Comparison of ENCODE assay signal across 12 cellular contexts in the genomic region with DNA sequence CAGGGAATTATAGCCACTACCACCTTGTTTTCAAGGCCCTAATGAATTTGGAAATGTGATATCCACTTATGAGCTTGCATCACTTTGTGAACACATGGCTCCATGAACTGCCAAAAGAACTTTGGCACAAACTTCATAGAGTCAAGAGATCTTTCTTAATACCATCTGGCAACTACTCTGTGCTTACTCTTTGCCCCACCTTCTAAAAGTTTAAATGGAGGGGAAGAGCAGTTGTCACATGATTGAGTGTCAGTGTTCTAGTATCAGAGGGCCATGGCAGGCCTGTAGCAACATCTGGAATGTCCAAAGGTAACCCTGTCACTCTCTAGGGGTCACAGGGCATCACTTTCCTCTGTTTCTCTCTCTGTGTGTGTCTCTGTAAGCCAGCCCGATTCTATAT. TPM values are rescaled to one million over a fixed set of nuclear protein-coding genes. Genes with fewer than 3 reads are reported as not detected.
DNase-seq lines count a peak whose midpoint lies in the region; ATAC-seq and TF ChIP-seq lines count a peak whose summit lies in the region.
"Had no signal": no experiment of that assay in that cellular context is flagged by ENCODE, and none has a peak within 500 bp of the region (broad histone marks: within the 10 kb centered on the region; RNA-seq: fewer than 3 reads in every experiment).

No MANE protein-coding gene starts in this region.

- peaks cover 10% of the 10 kb centered on the region for H3K4me1 Mint-ChIP-seq in neural progenitor cell
- no peaks in the 10 kb centered on the region for H3K4me1 Mint-ChIP-seq in activated T-cell treated with anti-CD3 and anti-CD28 coated beads, Interleukin-2, amount 50 U/mL, for 72 hours (ENCODE audit: low read depth)
- H3K4me1 Mint-ChIP-seq: activated B cell treated with CpG ODN at 0.5 μM for 24 hours had no signal

- H3K36me3 Mint-ChIP-seq in neural progenitor cell: no peaks in the 10 kb centered on the region
- no peaks in the 10 kb centered on the region for H3K36me3 Mint-ChIP-seq in activated T-cell treated with anti-CD3 and anti-CD28 coated beads, Interleukin-2, amount 50 U/mL, for 72 hours (ENCODE audit: insufficient read depth in 2 of 2)

- peaks cover 6% of the 10 kb centered on the region for H3F3A ChIP-seq in neural progenitor cell (ENCODE audit: low read depth)

- H3K27ac ChIP-seq in muscle layer of colon (ENCODE audit: low read depth, low read length): peak overlapping the region; percentile 63
- H3K27ac ChIP-seq in tibial artery: peak overlapping the region; percentile 78 to 79
- no peak overlapping the region for H3K27ac ChIP-seq in neural progenitor cell

- intact Hi-C loops in tibial artery (cut with DNase I; ENCODE audit: low total_unique reads): loop anchor here (10.0 kb wide), 1 partner anchor 61 kb away; no protein-coding TSS in a partner anchor

- H3K9me3 ChIP-seq in muscle layer of colon (ENCODE audit: low read length): no peaks in the 10 kb centered on the region
- H3K9me3 ChIP-seq in tibial artery: peaks cover 0 to 11% (median 0%) of the 10 kb centered on the region in 3 donors
- no peaks in the 10 kb centered on the region for H3K9me3 ChIP-seq in neural progenitor cell (ENCODE audit: low read depth)

- H3K27ac Mint-ChIP-seq in neural progenitor cell: no peak overlapping the region
- H3K27ac Mint-ChIP-seq in activated T-cell treated with anti-CD3 and anti-CD28 coated beads, Interleukin-2, amount 50 U/mL, for 72 hours: no peak overlapping the region
- H3K27ac Mint-ChIP-seq: activated B cell treated with CpG ODN at 0.5 μM for 24 hours; CD4-positive, alpha-beta T cell had no signal

- no peaks in the 10 kb centered on the region for H4K20me1 ChIP-seq in neural progenitor cell (ENCODE audit: low read depth)

- peaks cover 3% of the 10 kb centered on the region for H3K9me3 Mint-ChIP-seq in neural progenitor cell
- no peaks in the 10 kb centered on the region for H3K9me3 Mint-ChIP-seq in activated T-cell treated with anti-CD3 and anti-CD28 coated beads, Interleukin-2, amount 50 U/mL, for 72 hours
- H3K9me3 Mint-ChIP-seq: CD4-positive, alpha-beta T cell had no signal

- H3K79me2 ChIP-seq in neural progenitor cell (ENCODE audit: low read depth): no peaks in the 10 kb centered on the region

- peak; percentile 60 for DNase-seq in NCI-H2171 (lab: John Stamatoyannopoulos, UW)
- DNase-seq in fibroblast of gingiva (ENCODE audit: low read depth): peak; percentile 97
- DNase-seq in tibial artery: peak in 1 of 2 donors; percentile 45
- DNase-seq in neural progenitor cell (ENCODE audit: low spot score): no peak
- no peak for DNase-seq in effector CD4-positive, alpha-beta T cell
- no peak for DNase-seq in H7
- no peak for DNase-seq in activated T-cell treated with anti-CD3 and anti-CD28 coated beads, Interleukin-2, amount 50 U/mL, for 72 hours
- DNase-seq: activated B cell treated with CpG ODN at 0.5 μM for 24 hours; activated CD8-positive, alpha-beta memory T cell treated with anti-CD3 and anti-CD28 coated beads, Interleukin-2, amount 50 U/mL, for 48 hours; CD4-positive, alpha-beta T cell; NCI-H187 had no signal

- H3K36me3 ChIP-seq in muscle layer of colon (ENCODE audit: insufficient read depth, low read length) (no peaks in the 10 kb centered on the region), tibial artery (peaks cover 0 to 6% (median 1%) of the 10 kb centered on the region in 3 donors), neural progenitor cell (no peaks in the 10 kb centered on the region), H7 (replicated peaks; ENCODE audit: control insufficient read depth, insufficient read depth, low read length) (no peaks in the 10 kb centered on the region)

- no peak overlapping the region for H2AFZ ChIP-seq in neural progenitor cell (replicated peaks)

- H3K27me3 ChIP-seq in muscle layer of colon (ENCODE audit: control insufficient read depth in 1 of 2, insufficient read depth in 2 of 2, low read length in 2 of 2) (no peaks in the 10 kb centered on the region), tibial artery (no peaks in the 10 kb centered on the region), neural progenitor cell (no peaks in the 10 kb centered on the region), H7 (ENCODE audit: control insufficient read depth, insufficient read depth, low read length) (no peaks in the 10 kb centered on the region)

- H3K9ac ChIP-seq in muscle layer of colon (ENCODE audit: low read length) (no peak overlapping the region), neural progenitor cell (no peak overlapping the region)

- no peaks in the 10 kb centered on the region for H3K27me3 Mint-ChIP-seq in neural progenitor cell (ENCODE audit: insufficient read depth, low read depth)
- no peaks in the 10 kb centered on the region for H3K27me3 Mint-ChIP-seq in activated T-cell treated with anti-CD3 and anti-CD28 coated beads, Interleukin-2, amount 50 U/mL, for 72 hours (ENCODE audit: low read depth)
- H3K27me3 Mint-ChIP-seq: activated B cell treated with CpG ODN at 0.5 μM for 24 hours had no signal

- H3K4me3 Mint-ChIP-seq in neural progenitor cell: no peak overlapping the region
- H3K4me3 Mint-ChIP-seq in activated T-cell treated with anti-CD3 and anti-CD28 coated beads, Interleukin-2, amount 50 U/mL, for 72 hours: no peak overlapping the region
- H3K4me3 Mint-ChIP-seq: activated B cell treated with CpG ODN at 0.5 μM for 24 hours; CD4-positive, alpha-beta T cell had no signal

- H3K4me2 ChIP-seq in neural progenitor cell: no peak overlapping the region

- TF ChIP-seq CTCF in tibial artery (IDR thresholded peaks at IDR 0.05): no peak
- TF ChIP-seq CTCF in neural progenitor cell (IDR thresholded peaks at IDR 0.05): no peak

- H3K4me3 ChIP-seq in muscle layer of colon (ENCODE audit: low read depth in 1 of 2, low read length in 2 of 2) (peak overlapping the region in 1 of 2 donors; percentile 2), tibial artery (no peak overlapping the region), neural progenitor cell (no peak overlapping the region), H7 (ENCODE audit: insufficient read depth, low read depth, low read length) (no peak overlapping the region)

- ATAC-seq in activated T-cell treated with anti-CD3 and anti-CD28 coated beads, Interleukin-2, amount 50 U/mL, for 72 hours (replicated peaks in 1 of 2): no peak

- H3K4me1 ChIP-seq in muscle layer of colon (ENCODE audit: insufficient read depth, low read length) (peaks cover 32% of the 10 kb centered on the region), tibial artery (peaks cover 0 to 64% (median 17%) of the 10 kb centered on the region in 4 donors), neural progenitor cell (peaks cover 11% of the 10 kb centered on the region)

RNA-seq across cellular contexts. Expression of a gene that starts 2.6 kb away (rescaled TPM):
- total RNA-seq in neural progenitor cell (ENCODE audit: low replicate concordance): not detected in 2 replicates
- total RNA-seq in H7 (2014; rRNA removed; shearing (Covaris generic)): not detected in 2 replicates
- not detected for total RNA-seq in activated T-cell treated with anti-CD3 and anti-CD28 coated beads, Interleukin-2, amount 50 U/mL, for 72 hours
- total RNA-seq: activated B cell treated with CpG ODN at 0.5 μM for 24 hours; CD4-positive, alpha-beta T cell had no signal

RNA-seq across cellular contexts. Expression of a gene that starts 28.8 kb away (rescaled TPM):
- not detected in 2 replicates for total RNA-seq in neural progenitor cell (ENCODE audit: low replicate concordance)
- total RNA-seq in H7 (2014; rRNA removed; shearing (Covaris generic)): not detected in 2 replicates
- not detected for total RNA-seq in activated T-cell treated with anti-CD3 and anti-CD28 coated beads, Interleukin-2, amount 50 U/mL, for 72 hours
- total RNA-seq: activated B cell treated with CpG ODN at 0.5 μM for 24 hours; CD4-positive, alpha-beta T cell had no signal

RNA-seq across cellular contexts. Expression of a gene that starts 33.0 kb away (rescaled TPM):
- total RNA-seq in neural progenitor cell (ENCODE audit: low replicate concordance): not detected in 2 replicates
- total RNA-seq in H7 (2014; rRNA removed; shearing (Covaris generic)): not detected in 2 replicates
- total RNA-seq in activated T-cell treated with anti-CD3 and anti-CD28 coated beads, Interleukin-2, amount 50 U/mL, for 72 hours: not detected
- total RNA-seq: activated B cell treated with CpG ODN at 0.5 μM for 24 hours; CD4-positive, alpha-beta T cell had no signal

Comparison
In these comparisons a context has a peak if more than half of its experiments do, and no peak if none do; other contexts are left out.
1. DNase-seq: peak in NCI-H2171 (single experiment) and fibroblast of gingiva (single experiment); none in neural progenitor cell (single experiment), effector CD4-positive, alpha-beta T cell (single experiment), H7 (single experiment) and activated T-cell treated with anti-CD3 and anti-CD28 coated beads, Interleukin-2, amount 50 U/mL, for 72 hours (0 of 2).